14 cellular contexts compared by ENCODE assay signal in genomic region chr7:4139656-4140320, GRCh38.
A peak's percentile ranks its signal among the peaks of the same experiment; 100 is the strongest.
DNase-seq lines count a peak whose midpoint lies in the region; ATAC-seq and TF ChIP-seq lines count a peak whose summit lies in the region.
"Had no signal": no experiment of that assay in that cellular context is flagged by ENCODE, and none has a peak within 500 bp of the region (broad histone marks: within the 10 kb centered on the region; RNA-seq: fewer than 3 reads in every experiment).

No MANE protein-coding gene starts in this region.

- peak; percentile 37 for DNase-seq in activated effector memory CD4-positive, alpha-beta T cell treated with anti-CD3 and anti-CD28 coated beads, Interleukin-2, amount 50 U/mL, for 16 hours
- DNase-seq in activated effector memory CD4-positive, alpha-beta T cell treated with Interleukin-2 at 50 U/mL for 16 hours: no peak
- DNase-seq in glutamatergic neuron (no peak), neural crest cell (ENCODE audit: low read depth, low spot score) (no peak), type B pancreatic cell (ENCODE audit: extremely low spot score, unreplicated experiment) (no peak), ureter (ENCODE audit: low spot score) (no peak)
- no peak for DNase-seq in effector CD4-positive, alpha-beta T cell
- DNase-seq: AML-193, NCI-H1105, NCI-H1694, NCI-H2227 treated with DMSO at 0.1 percent for 48 hours, NCI-H510A treated with DMSO at 0.1 percent for 48 hours, SIG-M5 had no signal

- H3K27ac Mint-ChIP-seq in glutamatergic neuron (ENCODE audit: unreplicated experiment) (peak overlapping the region; percentile 60), neural crest cell (ENCODE audit: unreplicated experiment) (peak overlapping the region; percentile 90), type B pancreatic cell (peak overlapping the region; percentile 16)

- H3K36me3 Mint-ChIP-seq in glutamatergic neuron (ENCODE audit: unreplicated experiment) (peaks cover 4% of the 10 kb centered on the region), neural crest cell (ENCODE audit: low read depth) (no peaks in the 10 kb centered on the region), type B pancreatic cell (peaks cover 10% of the 10 kb centered on the region)

- H3K27me3 Mint-ChIP-seq in glutamatergic neuron (ENCODE audit: unreplicated experiment): peaks cover 30% of the 10 kb centered on the region
- H3K27me3 Mint-ChIP-seq in neural crest cell (ENCODE audit: low read depth): no peaks in the 10 kb centered on the region
- H3K27me3 Mint-ChIP-seq in type B pancreatic cell: no peaks in the 10 kb centered on the region

- no peak for ATAC-seq in GM21576 (IDR thresholded peaks at IDR 0.05; ENCODE audit: unreplicated experiment)

- H3K4me1 Mint-ChIP-seq in glutamatergic neuron (ENCODE audit: low read depth, unreplicated experiment): peaks cover 48% of the 10 kb centered on the region
- peaks cover 53% of the 10 kb centered on the region for H3K4me1 Mint-ChIP-seq in neural crest cell
- peaks cover 47% of the 10 kb centered on the region for H3K4me1 Mint-ChIP-seq in type B pancreatic cell (ENCODE audit: unreplicated experiment)

- H3K9me3 Mint-ChIP-seq in glutamatergic neuron (ENCODE audit: unreplicated experiment) (peaks cover 27% of the 10 kb centered on the region), neural crest cell (no peaks in the 10 kb centered on the region), type B pancreatic cell (no peaks in the 10 kb centered on the region)

- TF ChIP-seq CTCF in glutamatergic neuron (IDR thresholded peaks at IDR 0.05; ENCODE audit: partially characterized antibody, unreplicated experiment) (no peak), neural crest cell (conservative IDR thresholded peaks at IDR 0.05) (no peak), type B pancreatic cell (conservative IDR thresholded peaks at IDR 0.05) (no peak)

- peak overlapping the region; percentile 42 for H3K4me3 Mint-ChIP-seq in glutamatergic neuron (ENCODE audit: unreplicated experiment)
- no peak overlapping the region for H3K4me3 Mint-ChIP-seq in neural crest cell
- H3K4me3 Mint-ChIP-seq in type B pancreatic cell: no peak overlapping the region

Comparison
In these comparisons a context has a peak if more than half of its experiments do, and no peak if none do; other contexts are left out.
1. H3K27ac Mint-ChIP-seq: peak in every context shown above with its lines; median percentile 90 in neural crest cell; 60 in glutamatergic neuron; 16 in type B pancreatic cell.